10 cellular contexts compared by ENCODE assay signal in genomic region chr4:101977096-101977495, GRCh38.
DNase-seq lines count a peak whose midpoint lies in the region; ATAC-seq and TF ChIP-seq lines count a peak whose summit lies in the region.
"Had no signal": no experiment of that assay in that cellular context is flagged by ENCODE, and none has a peak within 500 bp of the region (broad histone marks: within the 10 kb centered on the region; RNA-seq: fewer than 3 reads in every experiment).

No MANE protein-coding gene starts in this region.

- H3K36me3 ChIP-seq in PC-9 (ENCODE audit: low read depth) (no peaks in the 10 kb centered on the region), gastroesophageal sphincter (no peaks in the 10 kb centered on the region)

- WGBS in gastroesophageal sphincter (ENCODE audit: low coverage in 1 of 2), 2 donors, result 13 to 28% methylated on average over 2 of the region's 2 CpGs

- ATAC-seq in esophagus mucosa (peak; percentile 94), gastroesophageal sphincter (no peak), GM21576 (IDR thresholded peaks at IDR 0.05; ENCODE audit: unreplicated experiment) (no peak)
- ATAC-seq: sciatic nerve had no signal

- DNase-seq in EH (ENCODE audit: low read depth) (peak; percentile 99), PC-9 (peak; percentile 38 to 83), pons (ENCODE audit: low spot score) (peak; percentile 37), ureter (ENCODE audit: low spot score) (no peak)
- no peak for DNase-seq in effector CD8-positive, alpha-beta T cell (lab: John Stamatoyannopoulos, UW)

- H3F3A ChIP-seq in PC-9 (ENCODE audit: insufficient read depth, low read depth), result peaks cover 6% of the 10 kb centered on the region; the same call in 1 of the 2 replicates

- H3K4me2 ChIP-seq in PC-9, result peak overlapping the region; percentile 29; the same call in 1 of the 2 replicates

- H3K27ac ChIP-seq in PC-9 (peak overlapping the region; percentile 47; the same call in 1 of the 2 replicates), gastroesophageal sphincter (no peak overlapping the region)
- H3K27ac ChIP-seq: VCaP had no signal

- no peaks in the 10 kb centered on the region for H3K79me2 ChIP-seq in PC-9 (ENCODE audit: low read depth)

- H3K9me3 ChIP-seq in PC-9 (ENCODE audit: insufficient read depth, low read depth) (no peaks in the 10 kb centered on the region), gastroesophageal sphincter (no peaks in the 10 kb centered on the region)

- no peaks in the 10 kb centered on the region for H4K20me1 ChIP-seq in PC-9 (ENCODE audit: insufficient read depth)

- no peak for TF ChIP-seq POLR2A in gastroesophageal sphincter (IDR thresholded peaks at IDR 0.05)

- no TSS peak for BruUV-seq in PC-9 (replicated peaks; lab: Mats Ljungman, UMichigan)

- no peaks in the 10 kb centered on the region for H3K27me3 ChIP-seq in PC-9 (ENCODE audit: insufficient read depth, low read depth)
- no peaks in the 10 kb centered on the region for H3K27me3 ChIP-seq in gastroesophageal sphincter

- POLR2A ChIA-PET in PC-9 (lab: Charles Lee; ENCODE audit: unreplicated experiment), result no interaction called here

- H2AFZ ChIP-seq in PC-9, result no peak overlapping the region

- H3K4me1 ChIP-seq in PC-9 (replicated peaks; ENCODE audit: insufficient read depth) (peaks cover 26% of the 10 kb centered on the region), gastroesophageal sphincter (no peaks in the 10 kb centered on the region)

- H3K4me3 ChIP-seq in PC-9 (no peak overlapping the region), gastroesophageal sphincter (no peak overlapping the region)

- TF ChIP-seq CTCF in PC-9 (conservative IDR thresholded peaks at IDR 0.05) (no peak), gastroesophageal sphincter (IDR thresholded peaks at IDR 0.05) (no peak)

- H3K9me2 ChIP-seq in PC-9 (ENCODE audit: insufficient read depth), result no peaks in the 10 kb centered on the region

- no peak for TF ChIP-seq EP300 in gastroesophageal sphincter (IDR thresholded peaks at IDR 0.05)

- intact Hi-C loops in PC-9 (cut with micrococcal nuclease; ENCODE audit: unreplicated experiment), result no loop called here

- CTCF ChIA-PET in PC-9 (lab: Charles Lee), result no interaction called here

Comparison
In these comparisons a context has a peak if more than half of its experiments do, and no peak if none do; other contexts are left out.
1. DNase-seq: peak in EH (single experiment), PC-9 (2 of 2) and pons (single experiment); none in ureter (single experiment) and effector CD8-positive, alpha-beta T cell (single experiment).